Comparison of ENCODE assay signal across 29 cellular contexts in the genomic region with DNA sequence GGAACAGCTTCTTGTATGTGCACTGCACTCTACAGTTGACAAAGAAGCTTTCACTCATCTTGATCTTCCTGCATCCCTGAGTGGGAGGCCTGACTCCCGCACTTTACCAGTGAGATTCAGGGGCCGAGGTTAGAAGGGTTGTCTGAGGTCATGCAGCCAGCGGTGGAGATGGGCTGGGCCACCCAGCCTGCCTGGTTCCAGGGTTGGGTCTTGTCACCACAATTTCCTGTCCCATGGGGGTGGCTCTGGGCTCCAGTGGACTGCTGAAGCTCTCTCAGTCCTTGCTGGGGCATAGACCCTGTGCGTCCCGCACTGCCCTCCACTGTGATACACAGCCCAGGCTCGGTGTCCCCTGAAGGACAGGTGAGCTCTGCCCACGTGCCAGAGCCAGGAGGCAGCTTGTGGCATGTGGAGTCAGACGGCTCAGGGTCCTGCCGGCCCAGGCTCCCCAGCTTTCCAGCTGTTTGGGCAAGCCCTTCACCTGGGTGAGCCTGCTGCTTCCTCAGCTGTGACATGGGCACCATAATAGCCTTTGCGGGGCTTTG. TPM values are rescaled to one million over a fixed set of nuclear protein-coding genes. Genes with fewer than 3 reads are reported as not detected.
"Had no signal": no experiment of that assay in that cellular context is flagged by ENCODE, and none has a peak within 500 bp of the region (broad histone marks: within the 10 kb centered on the region; RNA-seq: fewer than 3 reads in every experiment).

No MANE protein-coding gene starts in this region.

- DNase-seq: activated CD4-positive, alpha-beta T cell treated with anti-CD3 and anti-CD28 coated beads for 4 hours; activated CD8-positive, alpha-beta memory T cell treated with anti-CD3 and anti-CD28 coated beads, Interleukin-2, amount 10 ng/mL, durations not matched to agents 7 days and 5 days; activated effector memory CD4-positive, alpha-beta T cell treated with Interleukin-2 at 50 U/mL for 16 hours; activated naive CD4-positive, alpha-beta T cell; activated T-cell treated with anti-CD3 and anti-CD28 coated beads, Interleukin-2, amount 50 U/mL, for 24 hours; amygdala; Karpas-422; NCI-H1048; NCI-H1417; NCI-H2029; NCI-H2107; NCI-H2171 treated with DMSO at 0.1 percent for 48 hours; NCI-H226; NCI-H510A; NCI-H526 treated with DMSO at 0.1 percent for 48 hours; NCI-H82; NK-92 treated with Interleukin-12 subunit alpha and Interleukin-12 subunit beta, amount 100 ng/mL, for 24 hours; OCI-M1; SHP77; T-helper 17 cell; T-helper 9 cell; WERI-Rb-1 had no signal

- H3K27ac ChIP-seq: RWPE1, SJSA1, WERI-Rb-1 had no signal

- H3K36me3 ChIP-seq: SJSA1, WERI-Rb-1 had no signal

- H3K4me1 ChIP-seq: SJSA1 had no signal

- H3K4me3 ChIP-seq: K562, SJSA1 had no signal

- H3K27me3 ChIP-seq: SJSA1 had no signal

- ATAC-seq: activated CD4-positive, CD25-positive, alpha-beta regulatory T cell treated with anti-CD3 and anti-CD28 coated beads, Interleukin-2, amount 50 U/mL, for 24 hours; activated CD8-positive, alpha-beta memory T cell treated with anti-CD3 and anti-CD28 coated beads, Interleukin-2, amount 10 ng/mL, durations not matched to agents 7 days and 5 days; K562; Panc1; SK-N-SH treated with all-trans-retinoic acid at 6 μM for 48 hours; T-helper 17 cell had no signal

- H3K9me3 ChIP-seq: SJSA1 had no signal

RNA-seq across cellular contexts. Expression of a gene that starts 6.9 kb away (rescaled TPM):
- total RNA-seq: SJSA1 had no signal

RNA-seq across cellular contexts. Expression of a gene that starts 18.5 kb away (rescaled TPM):
- total RNA-seq: activated CD8-positive, alpha-beta memory T cell treated with anti-CD3 and anti-CD28 coated beads, Interleukin-2, amount 10 ng/mL, durations not matched to agents 7 days and 5 days; activated T-helper 1 cell treated with anti-CD3 and anti-CD28 coated beads, Interleukin-12 subunit alpha, Interleukin-12 subunit beta, Interleukin-2, Interleukin-4 antibody, amounts not matched to agents 30 ng/mL and 10 ng/mL and 1 ng/mL, durations not matched to agents 14 hours and 24 hours and 36 hours; K562; SJSA1; T-helper 17 cell had no signal
- polyA plus RNA-seq: K562 had no signal
